16 cellular contexts compared by ENCODE assay signal in genomic region chr22:46381142-46381541, GRCh38. TPM values are rescaled to one million over a fixed set of nuclear protein-coding genes. Genes with fewer than 3 reads are reported as not detected.
DNase-seq lines count a peak whose midpoint lies in the region; ATAC-seq and TF ChIP-seq lines count a peak whose summit lies in the region.
"Had no signal": no experiment of that assay in that cellular context is flagged by ENCODE, and none has a peak within 500 bp of the region (broad histone marks: within the 10 kb centered on the region; RNA-seq: fewer than 3 reads in every experiment).

No MANE protein-coding gene starts in this region.

- H3K4me3 ChIP-seq in fibroblast of the aortic adventitia (ENCODE audit: low read depth, low read length), result no peak overlapping the region
- no peak overlapping the region for H3K4me3 ChIP-seq in sigmoid colon
- H3K4me3 ChIP-seq: GM23338, left ventricle myocardium inferior, SK-N-MC had no signal

- H3K27ac Mint-ChIP-seq in type B pancreatic cell, result no peak overlapping the region
- H3K27ac Mint-ChIP-seq: GM23338, nephron had no signal

- H3K9me3 ChIP-seq in sigmoid colon, result no peaks in the 10 kb centered on the region

- peaks cover 7% of the 10 kb centered on the region for H3K36me3 Mint-ChIP-seq in type B pancreatic cell

- H3K27me3 Mint-ChIP-seq in type B pancreatic cell, result peaks cover 4% of the 10 kb centered on the region

- no peak for TF ChIP-seq CTCF in 22Rv1 (IDR thresholded peaks at IDR 0.05)
- TF ChIP-seq CTCF in fibroblast of the aortic adventitia (IDR thresholded peaks at IDR 0.05; ENCODE audit: insufficient read depth, low read length), result no peak
- no peak for TF ChIP-seq CTCF in type B pancreatic cell (conservative IDR thresholded peaks at IDR 0.05)
- no peak for TF ChIP-seq CTCF in sigmoid colon (IDR thresholded peaks at IDR 0.05)

- H3K27ac ChIP-seq in 22Rv1 (peak overlapping the region; percentile 85), sigmoid colon (no peak overlapping the region)
- H3K27ac ChIP-seq: left ventricle myocardium inferior, SK-N-MC had no signal

- ATAC-seq in left lobe of liver, result no peak
- ATAC-seq: GM23338 had no signal

- H3K4me3 Mint-ChIP-seq in type B pancreatic cell, result no peak overlapping the region
- H3K4me3 Mint-ChIP-seq: GM23338, nephron had no signal

- intact Hi-C loops in sigmoid colon (cut with DNase I), result no loop called here

- TF ChIP-seq POLR2A in sigmoid colon (IDR thresholded peaks at IDR 0.05), result no peak

- no peaks in the 10 kb centered on the region for H3K4me1 ChIP-seq in sigmoid colon

- peaks cover 35% of the 10 kb centered on the region for H3K4me1 Mint-ChIP-seq in type B pancreatic cell (ENCODE audit: unreplicated experiment)

- no peaks in the 10 kb centered on the region for H3K36me3 ChIP-seq in sigmoid colon
- H3K36me3 ChIP-seq: left ventricle myocardium inferior had no signal

- no peaks in the 10 kb centered on the region for H3K9me3 Mint-ChIP-seq in type B pancreatic cell
- H3K9me3 Mint-ChIP-seq: GM23338 had no signal

- DNase-seq in ELF-1 (ENCODE audit: low read depth, low spot score) (peak; percentile 64), RPMI7951 (ENCODE audit: low read depth) (peak; percentile 54), fibroblast of the aortic adventitia (ENCODE audit: low read depth) (peak; percentile 16), left lobe of liver (ENCODE audit: low spot score) (no peak), type B pancreatic cell (ENCODE audit: extremely low spot score, unreplicated experiment) (no peak), sigmoid colon (no peak)
- no peak for DNase-seq in activated CD4-positive, alpha-beta T cell treated with anti-CD3 and anti-CD28 coated beads for 1 hour
- DNase-seq: activated effector memory CD4-positive, alpha-beta T cell treated with Interleukin-2 at 50 U/mL for 16 hours; COR-L47; left ventricle myocardium inferior; NCI-H1105 treated with DMSO at 0.1 percent for 48 hours; NCI-H446 had no signal

- no peaks in the 10 kb centered on the region for H3K27me3 ChIP-seq in sigmoid colon

- no peak for TF ChIP-seq EP300 in sigmoid colon (IDR thresholded peaks at IDR 0.05)

- 24 to 62% methylated on average over 5 of the region's 5 CpGs for WGBS in sigmoid colon, 2 donors

RNA-seq across cellular contexts. Expression of gene TRMU, which starts 45.6 kb away (rescaled TPM):
- 30.3 and 32.3 TPM in 2 replicates for total RNA-seq in RPMI7951 (2014; rRNA removed; shearing (Covaris generic))
- total RNA-seq in fibroblast of the aortic adventitia (ENCODE audit: low replicate concordance) (15.8 and 23.1 TPM in 2 replicates), left lobe of liver (23.6 TPM), type B pancreatic cell (ENCODE audit: low replicate concordance) (46.6 and 68.4 TPM in 2 replicates), sigmoid colon (10 to 100 TPM; 20.7 to 30.2 (median 23.3) TPM)
- 10 to 100 TPM; 12.5 to 38.7 (median 13.8) TPM for polyA plus RNA-seq in sigmoid colon

Comparison
In these comparisons a context has a peak if more than half of its experiments do, and no peak if none do; other contexts are left out.
1. DNase-seq: peak in ELF-1 (single experiment), RPMI7951 (single experiment) and fibroblast of the aortic adventitia (single experiment); none in left lobe of liver (single experiment), type B pancreatic cell (single experiment), activated CD4-positive, alpha-beta T cell treated with anti-CD3 and anti-CD28 coated beads for 1 hour (single experiment) and sigmoid colon (single experiment).